9 cellular contexts compared by ENCODE assay signal in genomic region chr1:208177656-208178055, GRCh38.
DNase-seq lines count a peak whose midpoint lies in the region; ATAC-seq and TF ChIP-seq lines count a peak whose summit lies in the region.
"Had no signal": no experiment of that assay in that cellular context is flagged by ENCODE, and none has a peak within 500 bp of the region (broad histone marks: within the 10 kb centered on the region; RNA-seq: fewer than 3 reads in every experiment).

No MANE protein-coding gene starts in this region.

- peak; percentile 30 for DNase-seq in MCF 10A (ENCODE audit: unreplicated experiment)
- DNase-seq in breast epithelium (ENCODE audit: low spot score in 2 of 2), result no peak
- peak; percentile 72 for DNase-seq in HT-29 (ENCODE audit: low spot score)
- DNase-seq in colonic mucosa, result peak; percentile 84
- DNase-seq in upper lobe of right lung, result no peak
- no peak for DNase-seq in gastrocnemius medialis
- DNase-seq in cortex of kidney (lab: John Stamatoyannopoulos, UW), result no peak
- DNase-seq: NCI-H1930 had no signal

- H3K4me1 Mint-ChIP-seq in MCF 10A (ENCODE audit: insufficient read depth, unreplicated experiment), result peaks cover 47% of the 10 kb centered on the region

- H3K36me3 Mint-ChIP-seq in MCF 10A (ENCODE audit: insufficient read depth, unreplicated experiment), result peaks cover 9% of the 10 kb centered on the region

- no peaks in the 10 kb centered on the region for H3K9me3 Mint-ChIP-seq in MCF 10A (ENCODE audit: unreplicated experiment)

- H3K27me3 Mint-ChIP-seq in MCF 10A (ENCODE audit: insufficient read depth, unreplicated experiment), result no peaks in the 10 kb centered on the region

- H3K27ac Mint-ChIP-seq in MCF 10A (ENCODE audit: low read depth, unreplicated experiment), result peak overlapping the region; percentile 17

- peak overlapping the region in 1 of 2 donors; percentile 54 for H3K9ac ChIP-seq in colonic mucosa (ENCODE audit: low read depth in 2 of 2, low read length in 2 of 2)

- CTCF ChIA-PET in MCF 10A (lab: Yijun Ruan, JAX), result interaction anchor here (0.7 to 47.3 kb wide), 13 partner anchors 9 to 362 kb away, joined by 3 to 1037 read pairs (median 4); partner anchors contain the start of gene PLXNA2

- H3K27ac ChIP-seq in breast epithelium, result no peak overlapping the region
- H3K27ac ChIP-seq in colonic mucosa, result peak overlapping the region; percentile 76
- peak overlapping the region; percentile 45 for H3K27ac ChIP-seq in upper lobe of right lung
- no peak overlapping the region for H3K27ac ChIP-seq in gastrocnemius medialis

- H3K4me3 Mint-ChIP-seq in MCF 10A (ENCODE audit: unreplicated experiment), result no peak overlapping the region

- H3K4me3 ChIP-seq in breast epithelium (no peak overlapping the region), colonic mucosa (no peak overlapping the region), upper lobe of right lung (no peak overlapping the region), gastrocnemius medialis (no peak overlapping the region)

- in situ Hi-C loops in gastrocnemius medialis (cut with MboI; ENCODE audit: low sequenced_read_pairs in 4 of 4), result no loop called here

- H3K27me3 ChIP-seq in breast epithelium, result no peaks in the 10 kb centered on the region
- H3K27me3 ChIP-seq in colonic mucosa, result no peaks in the 10 kb centered on the region
- no peaks in the 10 kb centered on the region for H3K27me3 ChIP-seq in upper lobe of right lung
- no peaks in the 10 kb centered on the region for H3K27me3 ChIP-seq in gastrocnemius medialis

- no peaks in the 10 kb centered on the region for H3K9me3 ChIP-seq in breast epithelium
- no peaks in the 10 kb centered on the region for H3K9me3 ChIP-seq in colonic mucosa
- no peaks in the 10 kb centered on the region for H3K9me3 ChIP-seq in upper lobe of right lung
- H3K9me3 ChIP-seq in gastrocnemius medialis, result no peaks in the 10 kb centered on the region

- TF ChIP-seq CTCF in MCF 10A (IDR thresholded peaks at IDR 0.05; ENCODE audit: unreplicated experiment) (no peak), breast epithelium (IDR thresholded peaks at IDR 0.05) (no peak), colonic mucosa (IDR thresholded peaks at IDR 0.05) (no peak), upper lobe of right lung (IDR thresholded peaks at IDR 0.05) (no peak), gastrocnemius medialis (IDR thresholded peaks at IDR 0.05 in 4 of 5, conservative IDR thresholded peaks at IDR 0.05 in 1 of 5) (no peak)

- POLR2A ChIA-PET in MCF 10A (lab: Yijun Ruan, JAX), result interaction anchor here (0.9 to 11.1 kb wide), 8 partner anchors 10 to 65 kb away, joined by 3 to 201 read pairs (median 4); no protein-coding TSS in a partner anchor

- intact Hi-C loops in MCF 10A (cut with micrococcal nuclease) (no loop called here), breast epithelium (cut with DNase I; ENCODE audit: low total_unique reads) (no loop called here), colonic mucosa (cut with DNase I) (no loop called here), upper lobe of right lung (cut with DNase I) (no loop called here), gastrocnemius medialis (cut with DNase I; ENCODE audit: low total_unique reads) (no loop called here)

- TF ChIP-seq POLR2A in breast epithelium (IDR thresholded peaks at IDR 0.05), result no peak
- no peak for TF ChIP-seq POLR2A in gastrocnemius medialis (IDR thresholded peaks at IDR 0.05)

- no TSS peak for BruUV-seq in MCF 10A (replicated peaks; lab: Mats Ljungman, UMichigan)

- H3K4me1 ChIP-seq in breast epithelium, result peaks cover 0 to 5% of the 10 kb centered on the region in 2 donors
- peaks cover 28% of the 10 kb centered on the region for H3K4me1 ChIP-seq in colonic mucosa
- peaks cover 56% of the 10 kb centered on the region for H3K4me1 ChIP-seq in upper lobe of right lung
- peaks cover 48 to 65% of the 10 kb centered on the region in 2 donors for H3K4me1 ChIP-seq in gastrocnemius medialis

- no peaks in the 10 kb centered on the region for H3K36me3 ChIP-seq in breast epithelium
- no peaks in the 10 kb centered on the region for H3K36me3 ChIP-seq in colonic mucosa
- H3K36me3 ChIP-seq in upper lobe of right lung, result peaks cover 4% of the 10 kb centered on the region
- H3K36me3 ChIP-seq in gastrocnemius medialis, result no peaks in the 10 kb centered on the region

- peak; percentile 45 for ATAC-seq in upper lobe of right lung
- no peak for ATAC-seq in HG02840 (IDR thresholded peaks at IDR 0.05; ENCODE audit: low FRiP score, unreplicated experiment)
- ATAC-seq in gastrocnemius medialis, result no peak

Comparison
In these comparisons a context has a peak if more than half of its experiments do, and no peak if none do; other contexts are left out.
1. DNase-seq: peak in MCF 10A (single experiment), HT-29 (single experiment) and colonic mucosa (single experiment); none in breast epithelium (0 of 2), upper lobe of right lung (single experiment), gastrocnemius medialis (0 of 2) and cortex of kidney (single experiment).
2. H3K27ac ChIP-seq: peak in colonic mucosa (single experiment) and upper lobe of right lung (single experiment); none in breast epithelium (0 of 2) and gastrocnemius medialis (0 of 4).